Comparison of ENCODE assay signal across 8 cellular contexts in genomic region chr17:63696381-63696961, GRCh38. TPM values are rescaled to one million over a fixed set of nuclear protein-coding genes. Genes with fewer than 3 reads are reported as not detected.
DNase-seq lines count a peak whose midpoint lies in the region; ATAC-seq and TF ChIP-seq lines count a peak whose summit lies in the region.

No MANE protein-coding gene starts in this region.

- H3K27ac Mint-ChIP-seq in naive thymus-derived CD8-positive, alpha-beta T cell, result peak overlapping the region; percentile 95 to 99 (median 98)

- CTCF ChIA-PET in BJ (lab: Yijun Ruan, JAX), result interaction anchor here (0.7 to 2.3 kb wide), 6 partner anchors 9 to 271 kb away, joined by 3 to 5 read pairs (median 3); no protein-coding TSS in a partner anchor

- POLR2A ChIA-PET in BJ (lab: Charles Lee), result no interaction called here
- POLR2A ChIA-PET in naive thymus-derived CD8-positive, alpha-beta T cell (lab: Charles Lee), result interaction anchor here (0.8 to 15.3 kb wide), 21 partner anchors 10 to 696 kb away, joined by 3 to 1071 read pairs (median 14); partner anchors contain the start of genes CCDC47, DCAF7, DDX42 and FTSJ3

- TF ChIP-seq CTCF in BJ (IDR thresholded peaks at IDR 0.05; ENCODE audit: insufficient read depth, low read depth, low read length), result peak; percentile 43
- no peak for TF ChIP-seq CTCF in GM20000 (IDR thresholded peaks at IDR 0.05; ENCODE audit: extremely low read depth, missing control alignments)
- TF ChIP-seq CTCF in choroid plexus epithelial cell (conservative IDR thresholded peaks at IDR 0.05; ENCODE audit: low read depth, low read length), result peak; percentile 56

- DNase-seq in BJ (ENCODE audit: low read depth), result no peak
- DNase-seq in GM20000 (ENCODE audit: low spot score), result peak; percentile 70
- DNase-seq in SK-N-MC (ENCODE audit: low read depth, low spot score), result no peak
- peak; percentile 49 for DNase-seq in choroid plexus epithelial cell (ENCODE audit: low read depth)
- peak in 7 of 10 donors; percentile 40 to 77 (median 57) for DNase-seq in naive thymus-derived CD8-positive, alpha-beta T cell
- DNase-seq in COR-L47 (lab: John Stamatoyannopoulos, UW), result no peak
- no peak for DNase-seq in middle frontal gyrus (ENCODE audit: extremely low spot score, low spot score)
- DNase-seq in HuH-7.5 (ENCODE audit: low spot score), result no peak

- H3K9me3 Mint-ChIP-seq in naive thymus-derived CD8-positive, alpha-beta T cell, result peaks cover 0 to 2% (median 0%) of the 10 kb centered on the region in 9 donors

- H3K36me3 ChIP-seq in BJ (ENCODE audit: control insufficient read depth, insufficient read depth, low read length) (peaks cover 4% of the 10 kb centered on the region), SK-N-MC (ENCODE audit: insufficient read depth, low read length) (peaks cover 2% of the 10 kb centered on the region; the same call in 1 of the 2 replicates)

- H3K4me1 Mint-ChIP-seq in naive thymus-derived CD8-positive, alpha-beta T cell, result peaks cover 37 to 74% (median 65%) of the 10 kb centered on the region in 4 donors

- ATAC-seq in naive thymus-derived CD8-positive, alpha-beta T cell, result no peak

- H3K9me3 ChIP-seq in SK-N-MC (ENCODE audit: low read depth, low read length), result no peaks in the 10 kb centered on the region

- no peak overlapping the region for H3K9ac ChIP-seq in SK-N-MC (ENCODE audit: insufficient read length)

- H3K36me3 Mint-ChIP-seq in naive thymus-derived CD8-positive, alpha-beta T cell, result peaks cover 0 to 49% (median 18%) of the 10 kb centered on the region in 3 donors

- H3K4me3 ChIP-seq in BJ (ENCODE audit: low read depth, low read length) (no peak overlapping the region), SK-N-MC (no peak overlapping the region), choroid plexus epithelial cell (ENCODE audit: low read depth, low read length) (no peak overlapping the region)

- peak overlapping the region; percentile 95 to 100 (median 98) for H3K4me3 Mint-ChIP-seq in naive thymus-derived CD8-positive, alpha-beta T cell

- H3K27ac ChIP-seq in SK-N-MC, result peak overlapping the region; percentile 61; the same call in 1 of the 2 replicates

- no peaks in the 10 kb centered on the region for H3K27me3 ChIP-seq in BJ (ENCODE audit: control insufficient read depth, insufficient read depth, low read length)

- no peaks in the 10 kb centered on the region for H3K27me3 Mint-ChIP-seq in naive thymus-derived CD8-positive, alpha-beta T cell

RNA-seq across cellular contexts. Expression of gene LIMD2, which starts 3.5 kb away (rescaled TPM):
- polyA plus RNA-seq in BJ (2011; rRNA removed), result 7.9 and 13.8 TPM in 2 replicates
- polyA minus RNA-seq in BJ (2011; rRNA and poly(A)+ RNA removed), result 2.2 and 2.8 TPM in 2 replicates
- total RNA-seq in naive thymus-derived CD8-positive, alpha-beta T cell, result 100 to 1,000 TPM; 936 to 980 TPM
- 100 to 1,000 TPM; 390 to 700 (median 632) TPM for polyA plus RNA-seq in naive thymus-derived CD8-positive, alpha-beta T cell

RNA-seq across cellular contexts. Expression of gene STRADA, which starts 45.1 kb away (rescaled TPM):
- 21.0 and 30.9 TPM in 2 replicates for polyA plus RNA-seq in BJ (2011; rRNA removed)
- polyA minus RNA-seq in BJ (2011; rRNA and poly(A)+ RNA removed), result 13.0 and 14.6 TPM in 2 replicates
- total RNA-seq in naive thymus-derived CD8-positive, alpha-beta T cell, result 10 to 100 TPM; 57.0 to 57.1 TPM
- polyA plus RNA-seq in naive thymus-derived CD8-positive, alpha-beta T cell, result 10 to 100 TPM; 17.8 to 24.5 (median 23.6) TPM

Comparison
In these comparisons a context has a peak if more than half of its experiments do, and no peak if none do; other contexts are left out.
1. DNase-seq: peak in GM20000 (single experiment), choroid plexus epithelial cell (single experiment) and naive thymus-derived CD8-positive, alpha-beta T cell (7 of 10); none in BJ (single experiment), SK-N-MC (single experiment), COR-L47 (single experiment), middle frontal gyrus (single experiment) and HuH-7.5 (single experiment).
2. RNA of gene LIMD2, which starts 3.5 kb away (polyA plus RNA-seq): 390 to 700 TPM in naive thymus-derived CD8-positive, alpha-beta T cell; 7.9 to 13.8 TPM in BJ; every median in the first group is over 10 times any median in the second.